ENCODE assay signal across 9 cellular contexts in the genomic region with DNA sequence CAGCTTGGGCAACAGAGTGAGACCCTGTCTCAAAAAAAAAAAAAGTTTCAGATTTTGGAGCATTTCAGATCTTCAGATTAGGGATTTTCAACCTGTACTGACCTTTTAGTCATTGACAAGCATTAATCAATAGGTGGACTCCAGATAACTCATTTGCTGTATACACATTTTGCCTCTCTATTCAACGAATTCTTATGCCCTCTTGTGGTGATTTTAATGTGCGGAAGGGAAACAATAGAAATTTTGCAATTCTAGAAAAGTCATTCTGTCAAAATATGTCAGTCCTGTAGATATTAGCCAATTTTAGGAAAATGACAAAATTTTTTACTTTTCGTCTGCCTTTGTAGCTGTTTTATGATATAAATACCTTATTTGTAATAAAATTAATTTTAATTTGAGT. TPM values are rescaled to one million over a fixed set of nuclear protein-coding genes. Genes with fewer than 3 reads are reported as not detected.
DNase-seq lines count a peak whose midpoint lies in the region; ATAC-seq and TF ChIP-seq lines count a peak whose summit lies in the region.
"Had no signal": no experiment of that assay in that cellular context is flagged by ENCODE, and none has a peak within 500 bp of the region (broad histone marks: within the 10 kb centered on the region; RNA-seq: fewer than 3 reads in every experiment).

No MANE protein-coding gene starts in this region.

- H3K27me3 ChIP-seq in kidney epithelial cell (ENCODE audit: control insufficient read depth, insufficient read depth, low read length), result no peaks in the 10 kb centered on the region

- H3K4me3 ChIP-seq in kidney epithelial cell (ENCODE audit: low read depth, low read length), result no peak overlapping the region

- ATAC-seq in HG02798 (IDR thresholded peaks at IDR 0.05; ENCODE audit: poor library complexity, unreplicated experiment), result peak; percentile 63

- DNase-seq in ELR (ENCODE audit: low read depth) (peak; percentile 46), SIG-M5 (lab: John Stamatoyannopoulos, UW) (peak; percentile 20), kidney epithelial cell (ENCODE audit: low read depth) (no peak), OCI-M2 (lab: John Stamatoyannopoulos, UW; ENCODE audit: unreplicated experiment) (no peak), putamen (ENCODE audit: low spot score) (no peak)
- DNase-seq in stimulated activated CD4-positive, alpha-beta T cell treated with anti-CD3 and anti-CD28 coated beads, Interleukin-12 subunit alpha, Interleukin-12 subunit beta, amount 100 ng/mL, for 4 hours, result no peak
- DNase-seq in activated CD8-positive, alpha-beta memory T cell treated with anti-CD3 and anti-CD28 coated beads for 24 hours, result no peak

- TF ChIP-seq CTCF in kidney epithelial cell (IDR thresholded peaks at IDR 0.05; ENCODE audit: insufficient read depth, low read length, poor library complexity, severe bottlenecking), result peak; percentile 20

- H3K36me3 ChIP-seq in kidney epithelial cell (ENCODE audit: control insufficient read depth, insufficient read depth, low read length), result no peaks in the 10 kb centered on the region

RNA-seq across cellular contexts. Expression of a gene that starts 11.6 kb away (rescaled TPM):
- not detected in 2 replicates for total RNA-seq in kidney epithelial cell
- total RNA-seq: subcutaneous adipose tissue had no signal

RNA-seq across cellular contexts. Expression of a gene that starts 27.6 kb away (rescaled TPM):
- 0.04 TPM in 1 of 2 replicates, not detected in the other for total RNA-seq in kidney epithelial cell

RNA-seq across cellular contexts. Expression of a gene that starts 28.9 kb away (rescaled TPM):
- not detected in 2 replicates for total RNA-seq in kidney epithelial cell
- total RNA-seq: subcutaneous adipose tissue had no signal

RNA-seq across cellular contexts. Expression of a gene that starts 40.3 kb away (rescaled TPM):
- total RNA-seq in kidney epithelial cell, result 0.04 and 0.07 TPM in 2 replicates

Comparison
In these comparisons a context has a peak if more than half of its experiments do, and no peak if none do; other contexts are left out.
1. DNase-seq: peak in ELR (single experiment) and SIG-M5 (single experiment); none in kidney epithelial cell (single experiment), OCI-M2 (single experiment), stimulated activated CD4-positive, alpha-beta T cell treated with anti-CD3 and anti-CD28 coated beads, Interleukin-12 subunit alpha, Interleukin-12 subunit beta, amount 100 ng/mL, for 4 hours (single experiment), putamen (single experiment) and activated CD8-positive, alpha-beta memory T cell treated with anti-CD3 and anti-CD28 coated beads for 24 hours (single experiment).